22 cellular contexts compared by ENCODE assay signal in the genomic region with DNA sequence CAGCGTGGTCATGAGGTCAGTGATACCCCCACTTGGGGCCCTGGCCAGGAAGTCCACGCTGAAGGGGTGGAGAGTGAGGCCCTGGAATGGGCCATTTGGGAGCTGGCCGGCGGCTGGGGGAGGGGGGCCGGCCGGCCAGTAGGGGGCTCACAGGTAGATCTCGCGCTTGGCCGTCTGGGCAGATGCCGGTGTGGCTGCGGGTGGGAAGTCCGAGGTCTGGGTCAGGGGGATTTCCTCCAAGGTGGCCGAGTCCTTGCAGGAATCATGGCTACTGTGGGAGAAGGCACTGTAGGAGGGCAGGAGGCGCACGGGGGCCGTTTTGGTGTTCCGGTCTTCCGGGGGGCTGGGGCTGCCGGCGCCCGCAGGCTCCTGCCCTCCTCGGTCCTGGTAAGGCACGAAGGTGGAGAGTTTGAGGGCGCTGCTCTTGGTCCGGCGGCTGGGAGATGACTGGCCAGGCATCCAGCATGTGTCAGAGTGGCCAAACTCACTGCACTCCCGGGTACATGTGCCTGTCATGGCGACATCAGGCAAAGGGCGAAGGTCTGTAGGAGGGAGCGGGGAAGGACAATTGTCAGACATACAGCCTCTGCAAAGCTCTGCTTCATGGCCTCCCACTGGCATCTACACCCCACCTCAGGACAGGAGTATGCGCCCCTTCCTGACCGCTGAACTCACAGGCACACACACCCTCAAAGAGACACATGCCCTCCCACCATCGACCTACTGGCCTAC. TPM values are rescaled to one million over a fixed set of nuclear protein-coding genes. Genes with fewer than 3 reads are reported as not detected.
A peak's percentile ranks its signal among the peaks of the same experiment; 100 is the strongest.
DNase-seq lines count a peak whose midpoint lies in the region; ATAC-seq, FAIRE-seq and TF ChIP-seq lines count a peak whose summit lies in the region.
"Had no signal": no experiment of that assay in that cellular context is flagged by ENCODE, and none has a peak within 500 bp of the region (broad histone marks: within the 10 kb centered on the region; RNA-seq: fewer than 3 reads in every experiment).

No MANE protein-coding gene starts in this region.

- H3K79me2 ChIP-seq in H9 (ENCODE audit: insufficient read depth, low read length) (no peaks in the 10 kb centered on the region), H1 (ENCODE audit: control insufficient read depth in 1 of 2, insufficient read depth in 2 of 2, low read length in 2 of 2) (peaks cover 0 to 23% of the 10 kb centered on the region in 2 experiments; a peak in 2 of 4 replicates)

- no peak for TF ChIP-seq EP300 in H1 (IDR thresholded peaks at IDR 0.05; ENCODE audit: borderline replicate concordance in 1 of 2, low read depth in 2 of 2, low read length in 2 of 2)

- peak; percentile 69 for DNase-seq in H9
- DNase-seq in H1 (ENCODE audit: low read depth in 1 of 2, low spot score in 2 of 2), result peak in 1 of 2 experiments; percentile 70
- DNase-seq in left lobe of liver (ENCODE audit: low spot score), result peak; percentile 63
- DNase-seq in stimulated activated effector memory CD8-positive, alpha-beta T cell treated with anti-CD3 and anti-CD28 coated beads, Interleukin-12 subunit alpha, Interleukin-12 subunit beta, amount 100 ng/mL, for 72 hours (ENCODE audit: low spot score in 2 of 2), result no peak
- DNase-seq in LoVo (ENCODE audit: low spot score), result no peak
- DNase-seq in NCI-H1105 (lab: John Stamatoyannopoulos, UW), result no peak
- DNase-seq: CD8-positive, alpha-beta T cell; DMS53; EL; HCEC 1CT; IMR-90; Karpas-422; MM.1S; NCI-H1092; NCI-H1694; NCI-H748 treated with DMSO at 0.1 percent for 48 hours; SHP77 had no signal

- H3K79me1 ChIP-seq in H9 (ENCODE audit: insufficient read depth, low read depth, low read length, poor library complexity, severe bottlenecking) (no peaks in the 10 kb centered on the region), H1 (ENCODE audit: low read depth, low read length) (peaks cover 11% of the 10 kb centered on the region; the same call in 1 of the 2 replicates)

- H3K27me3 Mint-ChIP-seq in H9 (ENCODE audit: low read depth), result no peaks in the 10 kb centered on the region; the same call in 1 of the 2 replicates

- peak overlapping the region; percentile 24 to 86 (median 67); a peak in 4 of 7 replicates for H3K27ac Mint-ChIP-seq in H9
- H3K27ac Mint-ChIP-seq in stimulated activated effector memory CD8-positive, alpha-beta T cell treated with anti-CD3 and anti-CD28 coated beads, Interleukin-12 subunit alpha, Interleukin-12 subunit beta, amount 100 ng/mL, for 72 hours, result peak overlapping the region; percentile 43
- H3K27ac Mint-ChIP-seq: CD8-positive, alpha-beta T cell had no signal

- H3K56ac ChIP-seq in H9 (ENCODE audit: insufficient read length, low read depth, low read length) (no peak overlapping the region), H1 (replicated peaks; ENCODE audit: insufficient read length, low read depth, low read length) (peak overlapping the region; percentile 25)

- H3K18ac ChIP-seq in H9 (ENCODE audit: insufficient read length, low read depth, low read length) (no peak overlapping the region), H1 (ENCODE audit: extremely low read depth, low read length) (peak overlapping the region; percentile 87)

- no peak overlapping the region for H2AK5ac ChIP-seq in H9 (ENCODE audit: insufficient read length, low read length)
- H2AK5ac ChIP-seq in H1 (ENCODE audit: low read depth, low read length), result peak overlapping the region; percentile 71; the same call in 1 of the 2 replicates

- H3K27me3 ChIP-seq in H9 (ENCODE audit: insufficient read depth, low read length) (no peaks in the 10 kb centered on the region), H1 (replicated peaks in 1 of 4; ENCODE audit: control insufficient read depth in 3 of 4, extremely low read depth in 1 of 4, insufficient read depth in 3 of 4, low read length in 3 of 4) (no peaks in the 10 kb centered on the region)
- H3K27me3 ChIP-seq: BLaER1 treated with 17β-estradiol and CSF1 and Interleukin-3, amounts not matched to agents 10 nM and 100 nM had no signal

- H3K14ac ChIP-seq in H9 (ENCODE audit: insufficient read depth, low read length) (no peak overlapping the region; the same call in 1 of the 2 replicates), H1 (ENCODE audit: insufficient read length) (no peak overlapping the region)

- no peak overlapping the region for H2BK15ac ChIP-seq in H9 (ENCODE audit: low read depth, low read length)
- 0 out of 2 replicates have a peak overlapping the region, but pooled peaks have one; percentile 99 for H2BK15ac ChIP-seq in H1 (ENCODE audit: low read length)

- H2BK5ac ChIP-seq in H9 (ENCODE audit: insufficient read length, low read length) (no peak overlapping the region), H1 (ENCODE audit: low read depth, low read length) (peak overlapping the region; percentile 79)

- no peak overlapping the region for H4K8ac ChIP-seq in H9 (replicated peaks; ENCODE audit: insufficient read length, low read depth, low read length)
- peak overlapping the region; percentile 77 for H4K8ac ChIP-seq in H1 (ENCODE audit: extremely low read depth, insufficient read depth, low read length)

- no peaks in the 10 kb centered on the region for H3K9me3 Mint-ChIP-seq in H9
- H3K9me3 Mint-ChIP-seq in stimulated activated effector memory CD8-positive, alpha-beta T cell treated with anti-CD3 and anti-CD28 coated beads, Interleukin-12 subunit alpha, Interleukin-12 subunit beta, amount 100 ng/mL, for 72 hours, result no peaks in the 10 kb centered on the region
- H3K9me3 Mint-ChIP-seq: CD8-positive, alpha-beta T cell had no signal

- no peak overlapping the region for H3K4me2 ChIP-seq in H9 (ENCODE audit: insufficient read depth, insufficient read length, low read length)
- H3K4me2 ChIP-seq in H1 (ENCODE audit: insufficient read depth in 1 of 2, low read depth in 2 of 2, low read length in 2 of 2), result no peak overlapping the region

- no peak overlapping the region for H4K5ac ChIP-seq in H9 (ENCODE audit: insufficient read length, low read depth, low read length)
- no peak overlapping the region for H4K5ac ChIP-seq in H1 (ENCODE audit: insufficient read length, low read depth, low read length)

- H2BK120ac ChIP-seq in H9 (ENCODE audit: low read depth, low read length, poor library complexity, severe bottlenecking) (no peak overlapping the region), H1 (replicated peaks; ENCODE audit: low read depth, low read length) (no peak overlapping the region)

- H3K27ac ChIP-seq in H9 (ENCODE audit: insufficient read length, low read depth, low read length), result no peak overlapping the region
- no peak overlapping the region for H3K27ac ChIP-seq in H1 (ENCODE audit: low read depth, low read length)
- H3K27ac ChIP-seq: BLaER1 treated with 17β-estradiol and CSF1 and Interleukin-3, amounts not matched to agents 10 nM and 100 nM; SK-N-MC had no signal

- POLR2A ChIA-PET in H1 (lab: Charles Lee; ENCODE audit: partially characterized antibody), result interaction anchor here (1.0 to 10.5 kb wide), 8 partner anchors 10 to 35 kb away, joined by 3 to 210 read pairs (median 6); a partner anchor contains a TSS

- peak overlapping the region in 1 of 2 experiments; percentile 28; a peak in 1 of 5 replicates for H3K4me3 Mint-ChIP-seq in H9
- H3K4me3 Mint-ChIP-seq in stimulated activated effector memory CD8-positive, alpha-beta T cell treated with anti-CD3 and anti-CD28 coated beads, Interleukin-12 subunit alpha, Interleukin-12 subunit beta, amount 100 ng/mL, for 72 hours, result no peak overlapping the region
- H3K4me3 Mint-ChIP-seq: CD8-positive, alpha-beta T cell had no signal

- H3K9me3 ChIP-seq in H9 (ENCODE audit: control insufficient read depth, low read depth, low read length) (no peaks in the 10 kb centered on the region), H1 (ENCODE audit: insufficient read depth in 2 of 2, low read depth in 1 of 2, low read length in 1 of 2) (no peaks in the 10 kb centered on the region)
- H3K9me3 ChIP-seq: BLaER1 treated with 17β-estradiol and CSF1 and Interleukin-3, amounts not matched to agents 10 nM and 100 nM had no signal

- no peak for TF ChIP-seq POLR2A in H1 (IDR thresholded peaks at IDR 0.05; ENCODE audit: control extremely low read depth in 1 of 2, low read depth in 2 of 2, low read length in 2 of 2)

- peaks cover 29 to 45% (median 36%) of the 10 kb centered on the region in 3 experiments; a peak in 6 of 7 replicates for H3K36me3 Mint-ChIP-seq in H9 (ENCODE audit: insufficient read depth in 1 of 3, low read depth in 3 of 3)
- no peaks in the 10 kb centered on the region for H3K36me3 Mint-ChIP-seq in stimulated activated effector memory CD8-positive, alpha-beta T cell treated with anti-CD3 and anti-CD28 coated beads, Interleukin-12 subunit alpha, Interleukin-12 subunit beta, amount 100 ng/mL, for 72 hours
- H3K36me3 Mint-ChIP-seq: CD8-positive, alpha-beta T cell had no signal

- H3K23ac ChIP-seq in H9 (ENCODE audit: insufficient read length, low read depth, low read length) (no peak overlapping the region), H1 (ENCODE audit: insufficient read length) (no peak overlapping the region)

- H3T11ph ChIP-seq in H9 (ENCODE audit: low read length), result no peak overlapping the region

- no peak overlapping the region for H2BK20ac ChIP-seq in H9 (ENCODE audit: low read depth, low read length, poor library complexity, severe bottlenecking)
- H2BK20ac ChIP-seq in H1 (ENCODE audit: low read length), result no peak overlapping the region

- H3K4ac ChIP-seq in H9 (ENCODE audit: low read depth, low read length), result no peak overlapping the region
- H3K4ac ChIP-seq in H1 (replicated peaks; ENCODE audit: insufficient read length, low read depth, low read length), result no peak overlapping the region

- H2BK12ac ChIP-seq in H9 (ENCODE audit: insufficient read length, low read depth, low read length), result no peak overlapping the region
- H2BK12ac ChIP-seq in H1 (ENCODE audit: low read depth, low read length), result peak overlapping the region; percentile 75

- TF ChIP-seq CTCF in H9 (conservative IDR thresholded peaks at IDR 0.05), result peak; percentile 59
- peak in 2 of 3 experiments; percentile 27 to 44; a peak in 2 of 4 replicates for TF ChIP-seq CTCF in H1 (IDR thresholded peaks at IDR 0.05; ENCODE audit: control extremely low read depth in 1 of 3, insufficient read depth in 1 of 3, low read depth in 1 of 3, low read length in 3 of 3)

- H2AFZ ChIP-seq in H9 (ENCODE audit: low read length) (no peak overlapping the region), H1 (ENCODE audit: low read length) (no peak overlapping the region)

- peaks cover 2 to 26% (median 19%) of the 10 kb centered on the region in 4 experiments; a peak in 6 of 8 replicates for H3K36me3 ChIP-seq in H1 (ENCODE audit: control insufficient read depth in 2 of 4, insufficient read depth in 4 of 4, low read length in 3 of 4)
- H3K36me3 ChIP-seq: BLaER1 treated with 17β-estradiol and CSF1 and Interleukin-3, amounts not matched to agents 10 nM and 100 nM had no signal

- peak; percentile 33 for ATAC-seq in left lobe of liver
- ATAC-seq in stimulated activated effector memory CD8-positive, alpha-beta T cell treated with anti-CD3 and anti-CD28 coated beads, Interleukin-12 subunit alpha, Interleukin-12 subunit beta, amount 100 ng/mL, for 72 hours, result no peak
- no peak for ATAC-seq in HG02884 (IDR thresholded peaks at IDR 0.05; ENCODE audit: unreplicated experiment)
- ATAC-seq in HG03460 (IDR thresholded peaks at IDR 0.05; ENCODE audit: unreplicated experiment), result no peak
- ATAC-seq: CD8-positive, alpha-beta T cell had no signal

- H3K23me2 ChIP-seq in H9 (ENCODE audit: insufficient read length, low read depth, low read length, poor library complexity, severe bottlenecking), result peaks cover 13% of the 10 kb centered on the region
- peaks cover 8% of the 10 kb centered on the region; the same call in 1 of the 2 replicates for H3K23me2 ChIP-seq in H1 (ENCODE audit: low read depth, low read length)

- TF ChIP-seq RAD21 in H1 (IDR thresholded peaks at IDR 0.05 in 1 of 2, conservative IDR thresholded peaks at IDR 0.05 in 1 of 2; ENCODE audit: low read depth in 2 of 2, low read length in 2 of 2), result peak; percentile 24 to 41; a peak in 3 of 4 replicates

- no peak overlapping the region for H3K9ac ChIP-seq in H9 (ENCODE audit: extremely low read depth, insufficient read length, low read length)
- H3K9ac ChIP-seq in H1 (replicated peaks in 1 of 4; ENCODE audit: extremely low read depth in 1 of 4, low read depth in 3 of 4, low read length in 3 of 4), result no peak overlapping the region
- H3K9ac ChIP-seq: BLaER1 treated with 17β-estradiol and CSF1 and Interleukin-3, amounts not matched to agents 10 nM and 100 nM had no signal

- peaks cover 60 to 68% of the 10 kb centered on the region in 2 experiments for H3K4me1 Mint-ChIP-seq in H9
- H3K4me1 Mint-ChIP-seq in stimulated activated effector memory CD8-positive, alpha-beta T cell treated with anti-CD3 and anti-CD28 coated beads, Interleukin-12 subunit alpha, Interleukin-12 subunit beta, amount 100 ng/mL, for 72 hours, result peaks cover 7% of the 10 kb centered on the region

- CTCF ChIA-PET in H1 (lab: Charles Lee; ENCODE audit: partially characterized antibody), result interaction anchor here (0.6 to 14.0 kb wide), 21 partner anchors 10 to 632 kb away, joined by 3 to 200 read pairs (median 4); a partner anchor contains a TSS

- H4K20me1 ChIP-seq in H9 (ENCODE audit: control insufficient read depth, insufficient read depth, insufficient read length) (no peaks in the 10 kb centered on the region), H1 (replicated peaks in 1 of 2; ENCODE audit: control insufficient read depth in 1 of 2, insufficient read depth in 2 of 2, low read length in 2 of 2) (no peaks in the 10 kb centered on the region)
- H4K20me1 ChIP-seq: BLaER1 treated with 17β-estradiol and CSF1 and Interleukin-3, amounts not matched to agents 10 nM and 100 nM had no signal

- H3K4me3 ChIP-seq in H1 (ENCODE audit: extremely low read depth in 1 of 4, insufficient read depth in 2 of 4, low read depth in 3 of 4, low read length in 4 of 4), result no peak overlapping the region
- H3K4me3 ChIP-seq: BLaER1 treated with 17β-estradiol and CSF1 and Interleukin-3, amounts not matched to agents 10 nM and 100 nM; SK-N-MC had no signal

- H4K91ac ChIP-seq in H9 (ENCODE audit: insufficient read length, low read depth, low read length) (no peak overlapping the region), H1 (replicated peaks; ENCODE audit: insufficient read length, low read length) (peak overlapping the region; percentile 91)

- no peak for FAIRE-seq in H1 (lab: Jason Lieb, UNC)

- H3K4me1 ChIP-seq in H9 (ENCODE audit: insufficient read depth, low read length) (peaks cover 15% of the 10 kb centered on the region), H1 (replicated peaks in 1 of 4; ENCODE audit: control insufficient read depth in 3 of 4, insufficient read depth in 4 of 4, low read length in 3 of 4) (peaks cover 20 to 50% (median 37%) of the 10 kb centered on the region in 4 experiments)

- WGBS in H9 (ENCODE audit: extremely low coverage, insufficient read length, low lambda C conversion rate), result no CpG with 5 or more reads among the region's 33 CpGs
- 85% methylated on average over 24 of the region's 33 CpGs; no CpG with 5 or more reads in 1 of the 2 experiments for WGBS in H1 (ENCODE audit: extremely low coverage in 1 of 2, insufficient coverage in 1 of 2, insufficient read length in 1 of 2, insufficient replicate concordance in 2 of 2, low coverage in 1 of 2, low lambda C conversion rate in 2 of 2, missing lambda C conversion rate in 1 of 2), 2 experiments

RNA-seq across cellular contexts. Expression of a gene that starts 24.1 kb away (rescaled TPM):
- total RNA-seq in H9 (2021), result 127 and 131 TPM in 2 replicates
- total RNA-seq in H1 (2021; fragmentation: NEBNext Ultra II Directional; extraction: Animal tissue kit (Norgen Biotek cat#: 25700)), result 101 and 106 TPM in 2 replicates
- 102 and 120 TPM in 2 replicates for polyA plus RNA-seq in H1 (2011; rRNA removed)
- 88.6 TPM for polyA plus RNA-seq in H1 (2011; cell fraction: cytosol; rRNA removed)
- polyA plus RNA-seq in H1 (2011; cell fraction: nucleus; rRNA removed), result 154 TPM
- polyA plus RNA-seq in H1 (2012, experiment 1 of 2), result 74.4 to 110 TPM (median 100 TPM) in 4 replicates
- 97.8 TPM for polyA plus RNA-seq in H1 (2012, experiment 2 of 2)
- 130 TPM for polyA plus RNA-seq in H1 (2013, experiment 1 of 2)
- polyA plus RNA-seq in H1 (2013, experiment 2 of 2), result 120 TPM
- 292 and 318 TPM in 2 replicates for polyA minus RNA-seq in H1 (2011; rRNA and poly(A)+ RNA removed)
- 143 TPM for polyA minus RNA-seq in H1 (2011; cell fraction: cytosol; rRNA and poly(A)+ RNA removed)
- polyA minus RNA-seq in H1 (2011; cell fraction: nucleus; rRNA and poly(A)+ RNA removed), result 96.9 TPM
- 33.2 TPM for total RNA-seq in left lobe of liver
- total RNA-seq: OCI-LY7 had no signal

Comparison
In these comparisons a context has a peak if more than half of its experiments do, and no peak if none do; other contexts are left out.
1. DNase-seq: peak in H9 (single experiment) and left lobe of liver (single experiment); none in stimulated activated effector memory CD8-positive, alpha-beta T cell treated with anti-CD3 and anti-CD28 coated beads, Interleukin-12 subunit alpha, Interleukin-12 subunit beta, amount 100 ng/mL, for 72 hours (0 of 2), LoVo (single experiment) and NCI-H1105 (single experiment).